20 cellular contexts compared by ENCODE assay signal in genomic region chr2:125553768-125554167, GRCh38.
DNase-seq lines count a peak whose midpoint lies in the region; ATAC-seq and TF ChIP-seq lines count a peak whose summit lies in the region.
"Had no signal": no experiment of that assay in that cellular context is flagged by ENCODE, and none has a peak within 500 bp of the region (broad histone marks: within the 10 kb centered on the region; RNA-seq: fewer than 3 reads in every experiment).

No MANE protein-coding gene starts in this region.

- H3K4me2 ChIP-seq in SK-N-SH (no peak overlapping the region), neural progenitor cell (no peak overlapping the region)
- H3K4me2 ChIP-seq: A549, BLaER1 had no signal

- no peaks in the 10 kb centered on the region for H4K20me1 ChIP-seq in SK-N-SH (ENCODE audit: insufficient read depth)
- H4K20me1 ChIP-seq in neural progenitor cell (ENCODE audit: low read depth): no peaks in the 10 kb centered on the region
- H4K20me1 ChIP-seq: BLaER1 had no signal

- TF ChIP-seq EP300 in SK-N-SH (IDR thresholded peaks at IDR 0.05; ENCODE audit: borderline replicate concordance in 1 of 2, low read depth in 1 of 2, low read length in 1 of 2): no peak

- H3K9me3 Mint-ChIP-seq in neural progenitor cell: peaks cover 15% of the 10 kb centered on the region
- H3K9me3 Mint-ChIP-seq in activated naive CD8-positive, alpha-beta T cell treated with anti-CD3 and anti-CD28 coated beads for 36 hours: peaks cover 3% of the 10 kb centered on the region

- peaks cover 8% of the 10 kb centered on the region for H3K27me3 Mint-ChIP-seq in neural progenitor cell (ENCODE audit: insufficient read depth, low read depth)
- no peaks in the 10 kb centered on the region for H3K27me3 Mint-ChIP-seq in activated naive CD8-positive, alpha-beta T cell treated with anti-CD3 and anti-CD28 coated beads for 36 hours
- H3K27me3 Mint-ChIP-seq: CD4-positive, alpha-beta memory T cell had no signal

- no peak overlapping the region for H3K4me3 Mint-ChIP-seq in neural progenitor cell
- H3K4me3 Mint-ChIP-seq in activated naive CD8-positive, alpha-beta T cell treated with anti-CD3 and anti-CD28 coated beads for 36 hours: no peak overlapping the region
- H3K4me3 Mint-ChIP-seq: CD14-positive monocyte; CD4-positive, alpha-beta memory T cell; H9 had no signal

- H3K27ac ChIP-seq in SK-N-SH (ENCODE audit: low read depth in 2 of 2, low read length in 1 of 2): no peak overlapping the region
- H3K27ac ChIP-seq in neural progenitor cell: no peak overlapping the region
- H3K27ac ChIP-seq: 22Rv1, A549, BLaER1 had no signal

- H3K9me2 ChIP-seq in SK-N-SH: no peaks in the 10 kb centered on the region

- DNase-seq in SK-N-SH (no peak), NCI-H82 treated with DMSO at 0.1 percent for 48 hours (lab: John Stamatoyannopoulos, UW; ENCODE audit: unreplicated experiment) (peak; percentile 97), neural progenitor cell (ENCODE audit: low spot score) (peak; percentile 55)
- no peak for DNase-seq in activated naive CD8-positive, alpha-beta T cell treated with anti-CD3 and anti-CD28 coated beads for 36 hours
- no peak for DNase-seq in activated T-cell treated with anti-CD3 and anti-CD28 coated beads, Interleukin-2, amount 50 U/mL, for 48 hours
- DNase-seq: CD4-positive, alpha-beta memory T cell; DMS 273 treated with DMSO at 0.1 percent for 48 hours; DMS53; DND-41; EL; H9; IMR-90 had no signal

- no peak for ATAC-seq in SK-N-SH treated with all-trans-retinoic acid at 6 μM for 48 hours
- no peak for ATAC-seq in HG03565 (IDR thresholded peaks at IDR 0.05; ENCODE audit: unreplicated experiment)
- ATAC-seq: A549, GM12878, K562 had no signal

- 51% methylated on average over 1 of the region's 1 CpG for WGBS in SK-N-SH (ENCODE audit: low lambda C conversion rate)

- H3K4me1 Mint-ChIP-seq in neural progenitor cell: peaks cover 11% of the 10 kb centered on the region
- H3K4me1 Mint-ChIP-seq in activated naive CD8-positive, alpha-beta T cell treated with anti-CD3 and anti-CD28 coated beads for 36 hours: no peaks in the 10 kb centered on the region
- H3K4me1 Mint-ChIP-seq: CD14-positive monocyte; CD4-positive, alpha-beta memory T cell had no signal

- H3F3A ChIP-seq in SK-N-SH (replicated peaks; ENCODE audit: insufficient read depth) (no peaks in the 10 kb centered on the region), neural progenitor cell (ENCODE audit: low read depth) (no peaks in the 10 kb centered on the region)

- H3K4me1 ChIP-seq in SK-N-SH (ENCODE audit: control insufficient read depth in 1 of 2, insufficient read depth in 2 of 2, low read depth in 1 of 2, low read length in 1 of 2) (no peaks in the 10 kb centered on the region), neural progenitor cell (peaks cover 17% of the 10 kb centered on the region)
- H3K4me1 ChIP-seq: A549 had no signal

- H3K36me3 ChIP-seq in SK-N-SH (replicated peaks in 1 of 2; ENCODE audit: control insufficient read depth in 1 of 2, insufficient read depth in 2 of 2, low read length in 1 of 2): no peaks in the 10 kb centered on the region
- no peaks in the 10 kb centered on the region for H3K36me3 ChIP-seq in neural progenitor cell
- H3K36me3 ChIP-seq: BLaER1 had no signal

- H2AFZ ChIP-seq in SK-N-SH (ENCODE audit: low read depth) (no peak overlapping the region), neural progenitor cell (replicated peaks) (no peak overlapping the region)

- no peak for TF ChIP-seq RAD21 in SK-N-SH (IDR thresholded peaks at IDR 0.05; ENCODE audit: low read length)

- H3K4me3 ChIP-seq in SK-N-SH (ENCODE audit: low read depth in 2 of 2, low read length in 1 of 2) (no peak overlapping the region), neural progenitor cell (no peak overlapping the region)
- H3K4me3 ChIP-seq: A549, BLaER1, GM12878, K562 had no signal

- H3K79me2 ChIP-seq in SK-N-SH (ENCODE audit: insufficient read depth) (no peaks in the 10 kb centered on the region), neural progenitor cell (ENCODE audit: low read depth) (no peaks in the 10 kb centered on the region)

- no peak overlapping the region for H3K27ac Mint-ChIP-seq in neural progenitor cell
- H3K27ac Mint-ChIP-seq in activated naive CD8-positive, alpha-beta T cell treated with anti-CD3 and anti-CD28 coated beads for 36 hours: no peak overlapping the region
- H3K27ac Mint-ChIP-seq: CD14-positive monocyte; CD4-positive, alpha-beta memory T cell; H9 had no signal

- H3K9me3 ChIP-seq in SK-N-SH (no peaks in the 10 kb centered on the region), neural progenitor cell (ENCODE audit: low read depth) (no peaks in the 10 kb centered on the region)
- H3K9me3 ChIP-seq: A549, BLaER1 had no signal

- H3K36me3 Mint-ChIP-seq in neural progenitor cell: no peaks in the 10 kb centered on the region
- no peaks in the 10 kb centered on the region for H3K36me3 Mint-ChIP-seq in activated naive CD8-positive, alpha-beta T cell treated with anti-CD3 and anti-CD28 coated beads for 36 hours
- H3K36me3 Mint-ChIP-seq: CD14-positive monocyte; CD4-positive, alpha-beta memory T cell had no signal

- H3K27me3 ChIP-seq in SK-N-SH (ENCODE audit: insufficient read depth) (no peaks in the 10 kb centered on the region), neural progenitor cell (no peaks in the 10 kb centered on the region)
- H3K27me3 ChIP-seq: BLaER1 had no signal

- TF ChIP-seq CTCF in SK-N-SH (IDR thresholded peaks at IDR 0.05) (no peak), neural progenitor cell (IDR thresholded peaks at IDR 0.05) (no peak)

- CTCF ChIA-PET in SK-N-SH (lab: Yijun Ruan, JAX): interaction anchor here (1.2 to 1.3 kb wide), 2 partner anchors 13 to 29 kb away, joined by 3 read pairs; no protein-coding TSS in a partner anchor

- H3K9ac ChIP-seq in SK-N-SH (no peak overlapping the region), neural progenitor cell (no peak overlapping the region)
- H3K9ac ChIP-seq: BLaER1 had no signal

- POLR2A ChIA-PET in SK-N-SH (lab: Yijun Ruan, JAX): no interaction called here

TF ChIP-seq in SK-N-SH, 30 proteins besides CTCF, POLR2A, EP300 and RAD21:
- TF ChIP-seq GATA2 (CRISPR knock-in tag; IDR thresholded peaks at IDR 0.05) (0 out of 2 replicates have a peak, but pooled peaks have one; percentile 25), TCF12 (IDR thresholded peaks at IDR 0.05) (no peak)

TF ChIP-seq in SK-N-SH treated with all-trans-retinoic acid at 6 μM for 48 hours, 23 proteins besides CTCF, POLR2A, EP300 and RAD21:
- TF ChIP-seq BACH2 (CRISPR knock-in tag; IDR thresholded peaks at IDR 0.05; ENCODE audit: borderline replicate concordance) (no peak), SNAI2 (CRISPR knock-in tag; IDR thresholded peaks at IDR 0.05) (no peak), CREB5 (CRISPR knock-in tag; IDR thresholded peaks at IDR 0.05; ENCODE audit: low read depth) (no peak), OSR1 (CRISPR knock-in tag; IDR thresholded peaks at IDR 0.05) (no peak), TSHZ2 (CRISPR knock-in tag; IDR thresholded peaks at IDR 0.05) (no peak), ZNF565 (CRISPR knock-in tag; conservative IDR thresholded peaks at IDR 0.05; ENCODE audit: low read depth) (no peak)

Comparison
In these comparisons a context has a peak if more than half of its experiments do, and no peak if none do; other contexts are left out.
1. DNase-seq: peak in NCI-H82 treated with DMSO at 0.1 percent for 48 hours (single experiment) and neural progenitor cell (single experiment); none in SK-N-SH (single experiment), activated naive CD8-positive, alpha-beta T cell treated with anti-CD3 and anti-CD28 coated beads for 36 hours (single experiment) and activated T-cell treated with anti-CD3 and anti-CD28 coated beads, Interleukin-2, amount 50 U/mL, for 48 hours (0 of 2).